ENCODE assay signal across 35 cellular contexts in genomic region chr4:183068502-183068901, GRCh38. TPM values are rescaled to one million over a fixed set of nuclear protein-coding genes. Genes with fewer than 3 reads are reported as not detected.
DNase-seq lines count a peak whose midpoint lies in the region; ATAC-seq, FAIRE-seq and TF ChIP-seq lines count a peak whose summit lies in the region.
"Had no signal": no experiment of that assay in that cellular context is flagged by ENCODE, and none has a peak within 500 bp of the region (broad histone marks: within the 10 kb centered on the region; RNA-seq: fewer than 3 reads in every experiment).

No MANE protein-coding gene starts in this region.

- H3K27me3 Mint-ChIP-seq in GM23338 (ENCODE audit: insufficient read depth, low read depth, poor library complexity) = peaks cover 4% of the 10 kb centered on the region

- intact Hi-C loops in K562 (cut with micrococcal nuclease) = no loop called here
- intact Hi-C loops in PC-9 (cut with micrococcal nuclease; ENCODE audit: unreplicated experiment) = no loop called here

- H3F3A ChIP-seq in GM23338 (replicated peaks; ENCODE audit: low read depth) = no peaks in the 10 kb centered on the region
- H3F3A ChIP-seq in PC-9 (ENCODE audit: insufficient read depth, low read depth) = no peaks in the 10 kb centered on the region

- peaks cover 3% of the 10 kb centered on the region for H3K4me1 Mint-ChIP-seq in GM23338
- H3K4me1 Mint-ChIP-seq: B cell; CD4-positive, CD25-positive, alpha-beta regulatory T cell had no signal

- H3K9me1 ChIP-seq in K562 (ENCODE audit: control insufficient read depth, insufficient read depth, low read length) = no peaks in the 10 kb centered on the region

- no peak overlapping the region for H3K27ac Mint-ChIP-seq in GM23338
- H3K27ac Mint-ChIP-seq: B cell; CD14-positive monocyte; CD4-positive, alpha-beta memory T cell; CD4-positive, alpha-beta T cell; CD8-positive, alpha-beta memory T cell; CD8-positive, alpha-beta T cell had no signal

- no peak overlapping the region for H3K9ac ChIP-seq in K562 (ENCODE audit: insufficient read depth in 1 of 2, low read depth in 2 of 2, low read length in 2 of 2)
- H3K9ac ChIP-seq: BLaER1; BLaER1 treated with 17β-estradiol and CSF1 and Interleukin-3, amounts not matched to agents 10 nM and 100 nM had no signal

- H4K20me1 ChIP-seq in GM23338 (replicated peaks; ENCODE audit: insufficient read depth) (no peaks in the 10 kb centered on the region), K562 (replicated peaks; ENCODE audit: control insufficient read depth, insufficient read depth, low read length) (no peaks in the 10 kb centered on the region), PC-9 (ENCODE audit: insufficient read depth) (no peaks in the 10 kb centered on the region)
- H4K20me1 ChIP-seq: BLaER1; BLaER1 treated with 17β-estradiol and CSF1 and Interleukin-3, amounts not matched to agents 10 nM and 100 nM had no signal

- H3K36me3 ChIP-seq in GM23338 (ENCODE audit: insufficient read depth) = no peaks in the 10 kb centered on the region
- H3K36me3 ChIP-seq in HEK293 (ENCODE audit: control insufficient read depth in 2 of 2, insufficient read depth in 1 of 2, low read length in 2 of 2) = no peaks in the 10 kb centered on the region
- no peaks in the 10 kb centered on the region for H3K36me3 ChIP-seq in K562 (ENCODE audit: control insufficient read depth, insufficient read depth, low read length)
- no peaks in the 10 kb centered on the region for H3K36me3 ChIP-seq in PC-9 (ENCODE audit: low read depth)
- H3K36me3 ChIP-seq: BE2C; BLaER1; BLaER1 treated with 17β-estradiol and CSF1 and Interleukin-3, amounts not matched to agents 10 nM and 100 nM had no signal

- no peak for TF ChIP-seq POLR2A in K562 (conservative IDR thresholded peaks at IDR 0.05)

- DNase-seq in GM23338 (ENCODE audit: low spot score) = no peak
- no peak for DNase-seq in K562 (ENCODE audit: extremely low read depth in 1 of 4, low spot score in 3 of 4)
- no peak for DNase-seq in islet precursor cell
- DNase-seq in PC-9 = no peak
- DNase-seq: 8988T; ACHN; AML-193; BE2C; C1 segment of cervical spinal cord; Caco-2; Calu3; CD4-positive, alpha-beta memory T cell; CD4-positive, alpha-beta T cell; CD4-positive, CD25-positive, alpha-beta regulatory T cell; CD8-positive, alpha-beta memory T cell; CD8-positive, alpha-beta T cell; COR-L47; DMS 273 treated with DMSO at 0.1 percent for 48 hours; DMS153; DMS53; DMS79; DMS79 treated with DMSO at 0.1 percent for 48 hours; DND-41; EL had no signal

- FAIRE-seq in K562 (lab: Jason Lieb, UNC) = no peak
- FAIRE-seq: A204.1, A549, D721Med had no signal

- H3K27ac ChIP-seq in GM23338 (ENCODE audit: low read depth) (no peak overlapping the region), HEK293 (ENCODE audit: extremely low read depth, low read depth, low read length) (no peak overlapping the region), K562 (ENCODE audit: extremely low read depth, low read depth, low read length) (no peak overlapping the region), PC-9 (no peak overlapping the region)
- H3K27ac ChIP-seq: 22Rv1; A549; BLaER1; BLaER1 treated with 17β-estradiol and CSF1 and Interleukin-3, amounts not matched to agents 10 nM and 100 nM; C4-2B had no signal

- ATAC-seq in GM23338 (no peak), K562 (no peak), GM18868 (IDR thresholded peaks at IDR 0.05; ENCODE audit: unreplicated experiment) (no peak)
- ATAC-seq: A549; CD8-positive, alpha-beta T cell had no signal

- peaks cover 37% of the 10 kb centered on the region for H3K9me3 Mint-ChIP-seq in GM23338
- H3K9me3 Mint-ChIP-seq: CD4-positive, alpha-beta T cell had no signal

- in situ Hi-C loops in K562 (cut with MboI) = no loop called here

- H3K79me2 ChIP-seq in GM23338 (replicated peaks; ENCODE audit: insufficient read depth) = no peaks in the 10 kb centered on the region
- H3K79me2 ChIP-seq in K562 (ENCODE audit: control insufficient read depth, insufficient read depth, low read length) = no peaks in the 10 kb centered on the region
- H3K79me2 ChIP-seq in PC-9 (ENCODE audit: low read depth) = no peaks in the 10 kb centered on the region

- 9% methylated on average over 5 of the region's 5 CpGs for WGBS in K562 (ENCODE audit: insufficient coverage, low coverage, missing lambda C conversion rate)

- TF ChIP-seq EP300 in K562 (IDR thresholded peaks at IDR 0.05; ENCODE audit: low read length) = no peak

- H3K36me3 Mint-ChIP-seq in GM23338 (ENCODE audit: low read depth) = peaks cover 19% of the 10 kb centered on the region
- H3K36me3 Mint-ChIP-seq: CD14-positive monocyte; CD4-positive, CD25-positive, alpha-beta regulatory T cell; CD8-positive, alpha-beta T cell had no signal

- no peak for TF ChIP-seq RAD21 in K562 (CRISPR knock-in tag; conservative IDR thresholded peaks at IDR 0.05 in 1 of 2, IDR thresholded peaks at IDR 0.05 in 1 of 2)

- H3K4me2 ChIP-seq in GM23338 = no peak overlapping the region
- H3K4me2 ChIP-seq in K562 (ENCODE audit: insufficient read depth, low read length) = no peak overlapping the region
- H3K4me2 ChIP-seq in PC-9 = no peak overlapping the region
- H3K4me2 ChIP-seq: A549; BLaER1; BLaER1 treated with 17β-estradiol and CSF1 and Interleukin-3, amounts not matched to agents 10 nM and 100 nM had no signal

- no peaks in the 10 kb centered on the region for H3K4me1 ChIP-seq in GM23338 (ENCODE audit: insufficient read depth)
- no peaks in the 10 kb centered on the region for H3K4me1 ChIP-seq in HEK293 (ENCODE audit: control insufficient read depth, insufficient read depth, low read length)
- peaks cover 0 to 11% of the 10 kb centered on the region in 2 experiments; a peak in 3 of 5 replicates for H3K4me1 ChIP-seq in K562 (replicated peaks in 1 of 2; ENCODE audit: control insufficient read depth in 2 of 2, insufficient read depth in 2 of 2, low read length in 2 of 2)
- no peaks in the 10 kb centered on the region for H3K4me1 ChIP-seq in PC-9 (replicated peaks; ENCODE audit: insufficient read depth)
- H3K4me1 ChIP-seq: A549 had no signal

- 0 out of 2 replicates have a peak overlapping the region, but pooled peaks have one; percentile 4 for H2AFZ ChIP-seq in GM23338
- no peak overlapping the region for H2AFZ ChIP-seq in K562 (ENCODE audit: low read depth, low read length)
- no peak overlapping the region for H2AFZ ChIP-seq in PC-9

- no peaks in the 10 kb centered on the region; the same call in 1 of the 2 replicates for H3K9me2 ChIP-seq in GM23338 (ENCODE audit: insufficient read depth)
- no peaks in the 10 kb centered on the region for H3K9me2 ChIP-seq in PC-9 (ENCODE audit: insufficient read depth)

- H3K9me3 ChIP-seq in HEK293 (ENCODE audit: control insufficient read depth, insufficient read depth, low read depth, low read length) (no peaks in the 10 kb centered on the region), K562 (replicated peaks; ENCODE audit: control insufficient read depth, insufficient read depth, low read depth, low read length) (no peaks in the 10 kb centered on the region), PC-9 (ENCODE audit: insufficient read depth, low read depth) (no peaks in the 10 kb centered on the region)
- H3K9me3 ChIP-seq: BE2C had no signal

- CTCF ChIA-PET in HEK293 (lab: Yijun Ruan, JAX) (interaction anchor here (0.6 to 1.5 kb wide), 2 partner anchors 13 to 194 kb away, joined by 3 to 5 read pairs; no protein-coding TSS in a partner anchor), K562 (lab: Yijun Ruan, JAX; ENCODE audit: low intra/inter-chr PET ratio) (no interaction called here), PC-9 (lab: Charles Lee) (no interaction called here)

- TF ChIP-seq CTCF in GM23338 (conservative IDR thresholded peaks at IDR 0.05; ENCODE audit: low read depth in 2 of 2) (no peak), HEK293 (tag by site-specific recombination; IDR thresholded peaks at IDR 0.05) (no peak), K562 (IDR thresholded peaks at IDR 0.05 in 2 of 3, conservative IDR thresholded peaks at IDR 0.05 in 1 of 3; ENCODE audit: insufficient read depth in 2 of 3, low read depth in 1 of 3, low read length in 3 of 3) (no peak), PC-9 (conservative IDR thresholded peaks at IDR 0.05) (no peak)

- no peak overlapping the region for H3K4me3 ChIP-seq in GM23338
- no peak overlapping the region for H3K4me3 ChIP-seq in HEK293 (ENCODE audit: low read depth, low read length)
- no peak overlapping the region for H3K4me3 ChIP-seq in K562
- H3K4me3 ChIP-seq in PC-9 = no peak overlapping the region
- H3K4me3 ChIP-seq: A549; BLaER1; BLaER1 treated with 17β-estradiol and CSF1 and Interleukin-3, amounts not matched to agents 10 nM and 100 nM had no signal

- BruUV-seq in K562 (replicated peaks; lab: Mats Ljungman, UMichigan) = no TSS peak
- BruUV-seq in PC-9 (replicated peaks; lab: Mats Ljungman, UMichigan) = no TSS peak

- H3K4me3 Mint-ChIP-seq in GM23338 = no peak overlapping the region
- H3K4me3 Mint-ChIP-seq: B cell; CD14-positive monocyte; CD4-positive, alpha-beta memory T cell; CD4-positive, alpha-beta T cell; CD4-positive, CD25-positive, alpha-beta regulatory T cell; CD8-positive, alpha-beta memory T cell; CD8-positive, alpha-beta T cell had no signal

- H3K27me3 ChIP-seq in GM23338 (ENCODE audit: insufficient read depth) (no peaks in the 10 kb centered on the region), K562 (ENCODE audit: control insufficient read depth in 2 of 2, insufficient read depth in 2 of 2, low read length in 2 of 2) (no peaks in the 10 kb centered on the region), PC-9 (ENCODE audit: insufficient read depth, low read depth) (no peaks in the 10 kb centered on the region)
- H3K27me3 ChIP-seq: BE2C; BLaER1; BLaER1 treated with 17β-estradiol and CSF1 and Interleukin-3, amounts not matched to agents 10 nM and 100 nM had no signal

- POLR2A ChIA-PET in HEK293 (lab: Yijun Ruan, JAX) (no interaction called here), K562 (lab: Yijun Ruan, JAX) (no interaction called here), PC-9 (lab: Charles Lee; ENCODE audit: unreplicated experiment) (no interaction called here)

RNA-seq across cellular contexts. Expression of gene WWC2, which starts 30.6 kb away (rescaled TPM):
- 64.7 and 74.2 TPM in 2 replicates for total RNA-seq in GM23338 (2014; rRNA removed; shearing (Covaris generic))
- 48.9 and 50.5 TPM in 2 replicates for polyA plus RNA-seq in GM23338 (2016; fragmentation: Nextera tagmentation; extraction: Ambion mirVana)
- 4.6 and 29.4 TPM in 2 replicates for total RNA-seq in K562 (2011; cell fraction: chromatin; rRNA removed; ENCODE audit: low replicate concordance)
- total RNA-seq in K562 (2011; cell fraction: nucleolus; rRNA removed) = 2.0 and 3.8 TPM in 2 replicates
- 9.3 and 9.9 TPM in 2 replicates for total RNA-seq in K562 (2011; cell fraction: nucleoplasm; rRNA removed)
- 19.3 and 21.1 TPM in 2 replicates for total RNA-seq in K562 (2014; rRNA removed)
- total RNA-seq in K562 (2014; rRNA removed; fragmentation: Illumina TruSeq; extraction: Trizol) = 21.6 and 25.9 TPM in 2 replicates
- 23.8 and 25.5 TPM in 2 replicates for total RNA-seq in K562 (2015; rRNA removed; fragmentation: Illumina TruSeq; extraction: Trizol)
- total RNA-seq in K562 (2021) = 36.8 and 39.4 TPM in 2 replicates
- polyA plus RNA-seq in K562 (2011; rRNA removed) = 3.7 and 11.8 TPM in 2 replicates
- polyA plus RNA-seq in K562 (2011; cell fraction: cytosol; rRNA removed) = 1.2 and 6.5 TPM in 2 replicates
- 5.6 and 25.8 TPM in 2 replicates for polyA plus RNA-seq in K562 (2011; cell fraction: nucleus; rRNA removed)
- 11.4 and 14.0 TPM in 2 replicates for polyA plus RNA-seq in K562 (2012)
- polyA plus RNA-seq in K562 (2014; fragmentation: Illumina TruSeq; extraction: Trizol) = 18.9 and 19.6 TPM in 2 replicates
- polyA plus RNA-seq in K562 (2014; fragmentation: Nextera tagmentation; extraction: Ambion mirVana) = 1 to 10 TPM; 3.9 to 5.6 TPM
- 13.1 and 13.6 TPM in 2 replicates for polyA plus RNA-seq in K562 (2014; rRNA removed)
- polyA minus RNA-seq in K562 (2011; rRNA and poly(A)+ RNA removed) = 5.0 and 26.1 TPM in 2 replicates
- polyA minus RNA-seq in K562 (2011; cell fraction: cytosol; rRNA and poly(A)+ RNA removed) = 2.3 and 15.6 TPM in 2 replicates
- polyA minus RNA-seq in K562 (2011; cell fraction: nucleus; rRNA and poly(A)+ RNA removed) = 5.1 and 31.1 TPM in 2 replicates
- 42.3 and 46.5 TPM in 2 replicates for total RNA-seq in PC-9 (2021)
